10 cellular contexts compared by ENCODE assay signal in genomic region chr3:52681610-52682009, GRCh38. TPM values are rescaled to one million over a fixed set of nuclear protein-coding genes. Genes with fewer than 3 reads are reported as not detected.
DNase-seq lines count a peak whose midpoint lies in the region; ATAC-seq and TF ChIP-seq lines count a peak whose summit lies in the region.
"Had no signal": no experiment of that assay in that cellular context is flagged by ENCODE, and none has a peak within 500 bp of the region (broad histone marks: within the 10 kb centered on the region; RNA-seq: fewer than 3 reads in every experiment).

No MANE protein-coding gene starts in this region.

- H3K4me3 ChIP-seq in left lung, result peak overlapping the region in 1 of 2 donors; percentile 0
- H3K4me3 ChIP-seq in tibial artery, result no peak overlapping the region

- peaks cover 29 to 70% of the 10 kb centered on the region in 2 donors for H3K4me1 ChIP-seq in left lung
- H3K4me1 ChIP-seq in tibial artery, result peaks cover 0 to 49% (median 24%) of the 10 kb centered on the region in 4 donors

- no peaks in the 10 kb centered on the region for H3K27me3 Mint-ChIP-seq in activated T-cell treated with anti-CD3 and anti-CD28 coated beads, Interleukin-2, amount 50 U/mL, for 4 hours (ENCODE audit: low read depth)

- H3K27me3 ChIP-seq in left lung (no peaks in the 10 kb centered on the region), tibial artery (no peaks in the 10 kb centered on the region)

- H3K9me3 Mint-ChIP-seq in activated T-cell treated with anti-CD3 and anti-CD28 coated beads, Interleukin-2, amount 50 U/mL, for 4 hours, result no peaks in the 10 kb centered on the region

- intact Hi-C loops in left lung (cut with DNase I) (no loop called here), tibial artery (cut with DNase I; ENCODE audit: low total_unique reads) (loop anchor here (10.0 kb wide), 1 partner anchor 227 kb away; the partner anchor contains the start of genes NISCH and TNNC1)

- ATAC-seq in activated T-cell treated with anti-CD3 and anti-CD28 coated beads, Interleukin-2, amount 50 U/mL, for 4 hours, result no peak
- no peak for ATAC-seq in left lung

- no peaks in the 10 kb centered on the region for H3K9me3 ChIP-seq in left lung
- H3K9me3 ChIP-seq in tibial artery, result no peaks in the 10 kb centered on the region

- H3K36me3 Mint-ChIP-seq in activated T-cell treated with anti-CD3 and anti-CD28 coated beads, Interleukin-2, amount 50 U/mL, for 4 hours (ENCODE audit: insufficient read depth), result peaks cover 44% of the 10 kb centered on the region

- H3K4me3 Mint-ChIP-seq in activated T-cell treated with anti-CD3 and anti-CD28 coated beads, Interleukin-2, amount 50 U/mL, for 4 hours, result peak overlapping the region; percentile 35

- H3K36me3 ChIP-seq in left lung, result peaks cover 0 to 39% of the 10 kb centered on the region in 2 donors
- H3K36me3 ChIP-seq in tibial artery, result peaks cover 25 to 42% (median 31%) of the 10 kb centered on the region in 3 donors

- H3K4me1 Mint-ChIP-seq in activated T-cell treated with anti-CD3 and anti-CD28 coated beads, Interleukin-2, amount 50 U/mL, for 4 hours (ENCODE audit: low read depth), result peaks cover 44% of the 10 kb centered on the region

- no peak for DNase-seq in activated T-cell treated with anti-CD3 and anti-CD28 coated beads, Interleukin-2, amount 50 U/mL, for 4 hours
- no peak for DNase-seq in activated T-cell treated with anti-CD3 and anti-CD28 coated beads for 4 hours
- no peak for DNase-seq in left lung
- DNase-seq in tibial artery, result no peak
- DNase-seq in NCI-H1436 (lab: John Stamatoyannopoulos, UW), result no peak
- no peak for DNase-seq in SKM-1 treated with dmso at 0.1 percent for 144 hours (lab: John Stamatoyannopoulos, UW; ENCODE audit: unreplicated experiment)
- no peak for DNase-seq in stimulated activated naive CD4-positive, alpha-beta T cell treated with Interleukin-2 at 50 U/mL for 16 hours (lab: John Stamatoyannopoulos, UW)
- DNase-seq: NCI-H1048 had no signal

- H3K27ac ChIP-seq in VCaP, result peak overlapping the region; percentile 97; the same call in 1 of the 2 replicates
- H3K27ac ChIP-seq in left lung, result peak overlapping the region; percentile 44 to 81
- peak overlapping the region; percentile 38 to 90 for H3K27ac ChIP-seq in tibial artery
- H3K27ac ChIP-seq: RWPE1 had no signal

- TF ChIP-seq CTCF in VCaP (conservative IDR thresholded peaks at IDR 0.05) (no peak), left lung (IDR thresholded peaks at IDR 0.05) (no peak), tibial artery (IDR thresholded peaks at IDR 0.05) (no peak)

RNA-seq across cellular contexts. Expression of gene PBRM1, which starts 4.1 kb away (rescaled TPM):
- 10 to 100 TPM; 55.9 to 65.2 (median 64.4) TPM for total RNA-seq in activated T-cell treated with anti-CD3 and anti-CD28 coated beads, Interleukin-2, amount 50 U/mL, for 4 hours
- total RNA-seq in left lung, result 10 to 100 TPM; 63.0 to 79.8 TPM

RNA-seq across cellular contexts. Expression of gene GNL3, which starts 4.2 kb away (rescaled TPM):
- 100 to 1,000 TPM; 324 to 336 (median 330) TPM for total RNA-seq in activated T-cell treated with anti-CD3 and anti-CD28 coated beads, Interleukin-2, amount 50 U/mL, for 4 hours
- 10 to 100 TPM; 44.5 to 74.7 TPM for total RNA-seq in left lung

RNA-seq across cellular contexts. Expression of gene GLT8D1, which starts 24.0 kb away (rescaled TPM):
- 10 to 100 TPM; 30.1 to 31.9 (median 30.6) TPM for total RNA-seq in activated T-cell treated with anti-CD3 and anti-CD28 coated beads, Interleukin-2, amount 50 U/mL, for 4 hours
- total RNA-seq in left lung, result 10 to 100 TPM; 46.9 to 58.6 TPM

RNA-seq across cellular contexts. Expression of gene SPCS1, which starts 24.3 kb away (rescaled TPM):
- 100 to 1,000 TPM; 150 to 171 (median 151) TPM for total RNA-seq in activated T-cell treated with anti-CD3 and anti-CD28 coated beads, Interleukin-2, amount 50 U/mL, for 4 hours
- total RNA-seq in left lung, result 100 to 1,000 TPM in 1 of 2 donors, 10 to 100 TPM in 1; 94.5 to 102 TPM

Comparison
In these comparisons a context has a peak if more than half of its experiments do, and no peak if none do; other contexts are left out.
1. RNA of gene GNL3, which starts 4.2 kb away (total RNA-seq): 324 to 336 TPM in activated T-cell treated with anti-CD3 and anti-CD28 coated beads, Interleukin-2, amount 50 U/mL, for 4 hours; 44.5 to 74.7 TPM in left lung; every median in the first group is over 4 times any median in the second.
2. Peak in every context shown above with its lines, with median percentiles within 50 percentile points of each other: H3K27ac ChIP-seq.